15 cellular contexts compared by ENCODE assay signal in the genomic region with DNA sequence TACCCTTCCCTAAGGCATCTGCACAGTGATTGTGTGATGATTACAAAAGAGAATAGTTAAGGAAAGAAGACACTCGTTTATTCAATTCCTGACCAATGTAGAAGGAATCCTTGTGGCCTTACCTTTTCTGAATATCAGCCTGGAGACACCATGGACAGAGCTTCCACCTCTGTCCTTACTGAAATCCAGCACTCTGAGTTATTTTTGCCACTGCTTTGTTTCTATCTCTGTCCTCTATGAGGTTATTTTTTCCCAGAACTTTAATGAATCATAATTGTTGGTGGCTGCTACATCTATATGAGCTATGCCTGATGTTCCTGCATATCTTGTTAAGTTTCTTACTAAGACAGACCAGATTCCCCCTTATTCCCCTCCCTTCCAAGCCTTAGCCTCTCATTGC.
"Had no signal": no experiment of that assay in that cellular context is flagged by ENCODE, and none has a peak within 500 bp of the region (broad histone marks: within the 10 kb centered on the region; RNA-seq: fewer than 3 reads in every experiment).

No MANE protein-coding gene starts in this region.

- H3K36me3 ChIP-seq: transverse colon had no signal

- H3K4me2 ChIP-seq: smooth muscle cell had no signal

- H3K4me1 Mint-ChIP-seq: central memory CD8-positive, alpha-beta T cell; naive thymus-derived CD8-positive, alpha-beta T cell had no signal

- H3K4me3 ChIP-seq: esophagus muscularis mucosa, right atrium auricular region, smooth muscle cell, testis, transverse colon had no signal

- H3K27me3 Mint-ChIP-seq: central memory CD8-positive, alpha-beta T cell had no signal

- ATAC-seq: left colon; left ventricle myocardium superior; naive thymus-derived CD8-positive, alpha-beta T cell; stimulated activated naive CD8-positive, alpha-beta T cell treated with anti-CD3 and anti-CD28 coated beads, Interleukin-15, Interleukin-2, amounts not matched to agents 100 U/mL and 50 U/mL, for 24 hours had no signal

- H3K9me3 ChIP-seq: esophagus muscularis mucosa, right atrium auricular region, testis, transverse colon had no signal

- H3K27me3 ChIP-seq: esophagus muscularis mucosa, right atrium auricular region, testis, transverse colon had no signal

- DNase-seq: effector memory CD4-positive, alpha-beta T cell; left colon; left ventricle myocardium superior; naive thymus-derived CD8-positive, alpha-beta T cell; posterior cingulate gyrus; stimulated activated CD4-positive, alpha-beta T cell treated with anti-CD3 and anti-CD28 coated beads, Interleukin-2, amount 100 ng/mL, for 48 hours; stimulated activated naive CD8-positive, alpha-beta T cell treated with anti-CD3 and anti-CD28 coated beads, Interleukin-15, Interleukin-2, amounts not matched to agents 100 U/mL and 50 U/mL, for 24 hours; testis; transverse colon had no signal

- H3K9me3 Mint-ChIP-seq: central memory CD8-positive, alpha-beta T cell; naive thymus-derived CD8-positive, alpha-beta T cell; neural crest cell had no signal

- H3K4me3 Mint-ChIP-seq: central memory CD8-positive, alpha-beta T cell; naive thymus-derived CD8-positive, alpha-beta T cell; neural crest cell had no signal

- H3K27ac ChIP-seq: epithelial cell of prostate, esophagus muscularis mucosa, right atrium auricular region, testis, transverse colon had no signal

- H3K27ac Mint-ChIP-seq: naive thymus-derived CD8-positive, alpha-beta T cell had no signal

- H3K36me3 Mint-ChIP-seq: naive thymus-derived CD8-positive, alpha-beta T cell had no signal
